In the genomic region with DNA sequence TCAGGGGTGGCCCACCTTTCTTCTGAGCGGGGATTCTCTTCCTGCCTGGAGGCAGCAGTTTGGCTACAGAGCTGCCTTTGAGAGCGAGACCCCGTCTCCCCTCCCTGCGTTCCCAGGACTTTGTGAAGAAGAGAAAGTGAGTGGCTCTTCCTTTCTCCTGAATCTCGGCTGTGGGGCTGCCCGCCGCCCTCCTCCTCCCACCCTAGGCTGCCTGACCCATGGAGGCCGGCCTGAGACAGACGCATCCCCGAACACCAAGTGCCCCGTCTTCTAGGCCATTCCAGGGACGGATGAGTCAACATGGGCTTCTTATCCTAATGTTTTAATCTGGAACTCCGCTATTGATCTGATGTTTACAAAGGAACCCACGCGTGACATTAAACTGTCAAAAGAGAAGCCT, we compare ENCODE assay signal across 7 cellular contexts.
DNase-seq lines count a peak whose midpoint lies in the region; ATAC-seq, FAIRE-seq and TF ChIP-seq lines count a peak whose summit lies in the region.
"Not testable (repeated sequence)": the region's sequence is repeated elsewhere in the genome, so short reads cannot be mapped to it uniquely, and the experiment has no call there.

No MANE protein-coding gene starts in this region.

- peak overlapping the region; percentile 84 for H3K27ac ChIP-seq in BLaER1
- not testable (repeated sequence) for H3K27ac ChIP-seq in GM23338 (ENCODE audit: low read depth); K562 (ENCODE audit: extremely low read depth, low read depth, low read length)
- H3K27ac ChIP-seq in OCI-LY1 (ENCODE audit: low read depth, low read length, poor library complexity, severe bottlenecking): peak overlapping the region; percentile 98

- not testable (repeated sequence) for H3K36me3 Mint-ChIP-seq in GM23338 (ENCODE audit: low read depth); progenitor cell of endocrine pancreas (ENCODE audit: insufficient read depth)

- H3F3A ChIP-seq in GM23338 (replicated peaks; ENCODE audit: low read depth); OCI-LY1 (ENCODE audit: insufficient read depth, low read length): not testable (repeated sequence)

- ATAC-seq in GM23338, K562: not testable (repeated sequence)

- TF ChIP-seq CTCF in GM23338 (conservative IDR thresholded peaks at IDR 0.05; ENCODE audit: low read depth in 2 of 2); OCI-LY1 (IDR thresholded peaks at IDR 0.05; ENCODE audit: low read length); K562 (IDR thresholded peaks at IDR 0.05 in 2 of 3, conservative IDR thresholded peaks at IDR 0.05 in 1 of 3; ENCODE audit: insufficient read depth in 2 of 3, low read depth in 1 of 3, low read length in 3 of 3); progenitor cell of endocrine pancreas (IDR thresholded peaks at IDR 0.05; ENCODE audit: unreplicated experiment): not testable (repeated sequence)

- H3K9me3 ChIP-seq in BLaER1; OCI-LY1 (ENCODE audit: low read length); K562 (replicated peaks; ENCODE audit: control insufficient read depth, insufficient read depth, low read depth, low read length): not testable (repeated sequence)

- not testable (repeated sequence) for H3K27me3 ChIP-seq in BLaER1; GM23338 (ENCODE audit: insufficient read depth); OCI-LY1 (ENCODE audit: insufficient read depth, low read length); K562 (ENCODE audit: control insufficient read depth in 2 of 2, insufficient read depth in 2 of 2, low read length in 2 of 2)

- H3K4me3 Mint-ChIP-seq in GM23338; progenitor cell of endocrine pancreas (ENCODE audit: low read depth): not testable (repeated sequence)

- not testable (repeated sequence) for TF ChIP-seq POLR2A in K562 (conservative IDR thresholded peaks at IDR 0.05)

- not testable (repeated sequence) for H3K9me1 ChIP-seq in K562 (ENCODE audit: control insufficient read depth, insufficient read depth, low read length)

- not testable (repeated sequence) for H3K9me2 ChIP-seq in GM23338 (ENCODE audit: insufficient read depth); OCI-LY1 (ENCODE audit: low read depth, low read length)

- not testable (repeated sequence) for H3K27me3 Mint-ChIP-seq in GM23338 (ENCODE audit: insufficient read depth, low read depth, poor library complexity); progenitor cell of endocrine pancreas

- not testable (repeated sequence) for H3K4me3 ChIP-seq in BLaER1; GM23338; OCI-LY1 (ENCODE audit: low read depth, low read length, poor library complexity, severe bottlenecking); K562

- peak; percentile 0 for DNase-seq in GM23338 (ENCODE audit: low spot score)
- DNase-seq in activated T-cell treated with anti-CD3 and anti-CD28 coated beads, Interleukin-2, amount 50 U/mL, for 1 hour: peak; percentile 5
- DNase-seq in K562 (ENCODE audit: extremely low read depth in 1 of 4, low spot score in 3 of 4); progenitor cell of endocrine pancreas (ENCODE audit: low spot score, unreplicated experiment): not testable (repeated sequence)
- DNase-seq in cardiac septum (ENCODE audit: low spot score): peak; percentile 62

- peaks cover 12% of the 10 kb centered on the region for H3K4me1 Mint-ChIP-seq in GM23338
- H3K4me1 Mint-ChIP-seq in progenitor cell of endocrine pancreas (ENCODE audit: low read depth): not testable (repeated sequence)

- WGBS in K562 (ENCODE audit: insufficient coverage, low coverage, missing lambda C conversion rate): 39% methylated on average over 5 of the region's 15 CpGs

- FAIRE-seq in K562 (lab: Jason Lieb, UNC): not testable (repeated sequence)

- not testable (repeated sequence) for H2AFZ ChIP-seq in GM23338; OCI-LY1 (ENCODE audit: low read length)
- peak overlapping the region; percentile 51; the same call in 1 of the 2 replicates for H2AFZ ChIP-seq in K562 (ENCODE audit: low read depth, low read length)

- H3K27ac Mint-ChIP-seq in GM23338: not testable (repeated sequence)
- H3K27ac Mint-ChIP-seq in progenitor cell of endocrine pancreas: peak overlapping the region; percentile 33

- not testable (repeated sequence) for TF ChIP-seq EP300 in K562 (IDR thresholded peaks at IDR 0.05; ENCODE audit: low read length)

- not testable (repeated sequence) for H3K36me3 ChIP-seq in BLaER1; GM23338 (ENCODE audit: insufficient read depth); OCI-LY1 (ENCODE audit: insufficient read depth, low read length); K562 (ENCODE audit: control insufficient read depth, insufficient read depth, low read length)

- POLR2A ChIA-PET in K562 (lab: Yijun Ruan, JAX): not testable (repeated sequence)

- H4K20me1 ChIP-seq in BLaER1; GM23338 (replicated peaks; ENCODE audit: insufficient read depth); OCI-LY1 (ENCODE audit: insufficient read depth, low read length); K562 (replicated peaks; ENCODE audit: control insufficient read depth, insufficient read depth, low read length): not testable (repeated sequence)

- H3K79me2 ChIP-seq in GM23338 (replicated peaks; ENCODE audit: insufficient read depth); OCI-LY1 (ENCODE audit: insufficient read depth, low read length); K562 (ENCODE audit: control insufficient read depth, insufficient read depth, low read length): not testable (repeated sequence)

- peak overlapping the region; percentile 68 for H3K4me2 ChIP-seq in BLaER1
- not testable (repeated sequence) for H3K4me2 ChIP-seq in GM23338; OCI-LY1 (ENCODE audit: low read length); K562 (ENCODE audit: insufficient read depth, low read length)

- intact Hi-C loops in K562 (cut with micrococcal nuclease): loop anchor here (10.0 kb wide), 1 partner anchor 117 kb away; no protein-coding TSS in a partner anchor
- intact Hi-C loops in cardiac septum (cut with DNase I): not testable (repeated sequence)

- in situ Hi-C loops in K562 (cut with MboI): not testable (repeated sequence)

- peak overlapping the region; percentile 62; the same call in 1 of the 2 replicates for H3K9ac ChIP-seq in BLaER1
- not testable (repeated sequence) for H3K9ac ChIP-seq in OCI-LY1 (ENCODE audit: low read length); K562 (ENCODE audit: insufficient read depth in 1 of 2, low read depth in 2 of 2, low read length in 2 of 2)

- BruUV-seq in K562 (replicated peaks; lab: Mats Ljungman, UMichigan): not testable (repeated sequence)

- CTCF ChIA-PET in K562 (lab: Yijun Ruan, JAX; ENCODE audit: low intra/inter-chr PET ratio): not testable (repeated sequence)

- not testable (repeated sequence) for TF ChIP-seq RAD21 in K562 (CRISPR knock-in tag; conservative IDR thresholded peaks at IDR 0.05 in 1 of 2, IDR thresholded peaks at IDR 0.05 in 1 of 2)

- H3K9me3 Mint-ChIP-seq in GM23338; progenitor cell of endocrine pancreas (ENCODE audit: low read depth): not testable (repeated sequence)

- peaks cover 55% of the 10 kb centered on the region for H3K4me1 ChIP-seq in BLaER1
- H3K4me1 ChIP-seq in GM23338 (ENCODE audit: insufficient read depth): not testable (repeated sequence)
- H3K4me1 ChIP-seq in OCI-LY1 (ENCODE audit: insufficient read depth, low read length, severe bottlenecking): peaks cover 74% of the 10 kb centered on the region
- peaks cover 0 to 22% of the 10 kb centered on the region in 2 experiments; a peak in 2 of 5 replicates for H3K4me1 ChIP-seq in K562 (replicated peaks in 1 of 2; ENCODE audit: control insufficient read depth in 2 of 2, insufficient read depth in 2 of 2, low read length in 2 of 2)
